Comparison of ENCODE assay signal across 1 cellular context in the genomic region with DNA sequence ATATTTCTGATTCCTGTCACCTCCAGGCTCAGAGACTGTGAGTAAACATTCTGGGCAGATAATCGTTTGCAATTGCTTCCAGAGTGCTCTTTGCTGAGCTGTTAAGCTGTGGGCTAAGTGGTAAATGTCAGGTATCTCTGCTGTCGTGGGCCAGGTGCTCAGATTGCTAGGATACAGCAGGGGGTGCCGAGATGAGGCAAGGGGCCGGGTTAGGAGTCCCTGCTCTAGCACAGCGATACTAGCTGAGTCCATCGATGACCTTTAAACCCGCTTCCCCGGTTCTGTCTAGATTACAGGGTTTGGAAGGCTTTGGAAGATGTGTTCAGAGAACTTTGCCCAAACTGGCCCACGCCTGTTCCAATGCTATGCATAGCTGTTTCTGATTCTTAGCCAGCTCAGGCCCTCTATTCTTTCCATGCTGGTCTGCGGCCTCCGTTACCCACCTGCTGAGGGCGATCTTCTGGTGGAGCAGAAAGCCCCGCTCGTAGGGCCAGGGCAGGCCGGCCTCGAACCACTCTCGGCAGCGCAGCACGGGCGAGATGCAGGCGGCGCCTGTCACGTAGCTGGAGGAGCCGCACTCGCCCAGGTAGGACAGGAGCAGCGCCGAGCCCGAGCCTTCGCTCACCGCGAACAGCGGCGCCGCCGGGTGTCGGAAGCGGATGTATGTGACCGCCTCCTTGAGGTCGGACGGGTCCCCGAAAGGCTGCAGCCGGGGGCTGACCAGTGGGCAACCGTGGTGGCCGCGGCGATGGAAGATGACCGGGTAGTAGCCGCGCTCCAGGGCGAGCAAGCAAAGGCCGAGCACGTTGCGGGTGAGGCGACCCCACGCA.
TF ChIP-seq lines count a peak whose summit lies in the region.

No MANE protein-coding gene starts in this region.

TF ChIP-seq in K562, 482 proteins besides CTCF, POLR2A, EP300 and RAD21:
- no peak for TF ChIP-seq EZH2 (IDR thresholded peaks at IDR 0.05; ENCODE audit: borderline replicate concordance, low read depth, low read length)
- TF ChIP-seq NR2C1 (IDR thresholded peaks at IDR 0.05), result no peak
- TF ChIP-seq NR2C1 (tag; IDR thresholded peaks at IDR 0.05), result no peak
- 0 out of 2 replicates have a peak, but pooled peaks have one; percentile 16 for TF ChIP-seq RBFOX2 (IDR thresholded peaks at IDR 0.05; ENCODE audit: low read depth, low read length)
- TF ChIP-seq ZNF318 (IDR thresholded peaks at IDR 0.05; ENCODE audit: borderline replicate concordance in 1 of 2, low read depth in 1 of 2), result no peak
